Comparison of ENCODE assay signal across 1 cellular context in genomic region chr1:113760102-113760804, GRCh38.
TF ChIP-seq lines count a peak whose summit lies in the region.

No MANE protein-coding gene starts in this region.

TF ChIP-seq in HCT116, 20 proteins besides CTCF, POLR2A, EP300 and RAD21 (continued from another document):
- TF ChIP-seq ATF3 (IDR thresholded peaks at IDR 0.05) (no peak), YY1 (IDR thresholded peaks at IDR 0.05; ENCODE audit: extremely low read depth, insufficient replicate concordance, low read depth, low read length) (no peak), ELF1 (IDR thresholded peaks at IDR 0.05; ENCODE audit: borderline replicate concordance, low read depth) (no peak), POLR2AphosphoS5 (IDR thresholded peaks at IDR 0.05; ENCODE audit: low read depth, low read length) (no peak)
- TF ChIP-seq, protein P1, sequence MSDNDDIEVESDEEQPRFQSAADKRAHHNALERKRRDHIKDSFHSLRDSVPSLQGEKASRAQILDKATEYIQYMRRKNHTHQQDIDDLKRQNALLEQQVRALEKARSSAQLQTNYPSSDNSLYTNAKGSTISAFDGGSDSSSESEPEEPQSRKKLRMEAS (IDR thresholded peaks at IDR 0.05) = no peak
